14 cellular contexts compared by ENCODE assay signal in the genomic region with DNA sequence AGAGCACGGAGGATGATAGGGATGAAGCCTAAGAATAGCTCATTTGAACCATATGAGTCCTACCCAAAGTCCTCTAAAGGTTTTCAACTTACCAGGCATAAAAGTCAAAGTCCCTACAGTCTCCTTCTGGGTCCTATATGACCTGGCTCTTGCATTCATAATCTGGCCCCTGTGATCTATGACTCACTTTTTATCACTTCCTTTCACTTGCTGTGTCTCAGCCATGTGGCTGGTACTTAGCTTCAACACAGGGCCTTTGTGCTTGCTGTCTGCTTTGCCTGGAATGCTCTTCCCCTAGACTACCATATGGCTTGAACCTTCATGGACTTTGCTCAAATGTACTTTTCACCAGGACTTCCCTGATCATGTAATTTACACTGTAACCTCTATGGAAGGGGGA.
DNase-seq lines count a peak whose midpoint lies in the region; ATAC-seq lines count a peak whose summit lies in the region.
"Had no signal": no experiment of that assay in that cellular context is flagged by ENCODE, and none has a peak within 500 bp of the region (broad histone marks: within the 10 kb centered on the region; RNA-seq: fewer than 3 reads in every experiment).

No MANE protein-coding gene starts in this region.

- no peak for ATAC-seq in GM18498 (IDR thresholded peaks at IDR 0.05; ENCODE audit: unreplicated experiment)
- ATAC-seq: natural killer cell, sciatic nerve had no signal

- DNase-seq in Daoy (ENCODE audit: low read depth) (peak; percentile 10), M059J (ENCODE audit: low read depth) (peak; percentile 71), astrocyte of the hippocampus (ENCODE audit: low read depth, low spot score) (peak; percentile 37), islet precursor cell (peak; percentile 87), AML-193 (lab: John Stamatoyannopoulos, UW) (no peak), SIG-M5 (lab: John Stamatoyannopoulos, UW) (no peak), cerebellar cortex (ENCODE audit: low spot score) (no peak)
- DNase-seq: activated CD4-positive, alpha-beta T cell treated with anti-CD3 and anti-CD28 coated beads, Interleukin-2, amount 10 ng/mL, durations not matched to agents 24 days and 14 days; activated effector memory CD4-positive, alpha-beta T cell treated with Interleukin-2 at 50 U/mL for 16 hours; kidney; natural killer cell; NCI-H1436 treated with DMSO at 0.1 percent for 48 hours had no signal

Comparison
In these comparisons a context has a peak if more than half of its experiments do, and no peak if none do; other contexts are left out.
1. DNase-seq: peak in Daoy (single experiment), M059J (single experiment), astrocyte of the hippocampus (single experiment) and islet precursor cell (single experiment); none in AML-193 (0 of 2), SIG-M5 (single experiment) and cerebellar cortex (single experiment).